25 cellular contexts compared by ENCODE assay signal in the genomic region with DNA sequence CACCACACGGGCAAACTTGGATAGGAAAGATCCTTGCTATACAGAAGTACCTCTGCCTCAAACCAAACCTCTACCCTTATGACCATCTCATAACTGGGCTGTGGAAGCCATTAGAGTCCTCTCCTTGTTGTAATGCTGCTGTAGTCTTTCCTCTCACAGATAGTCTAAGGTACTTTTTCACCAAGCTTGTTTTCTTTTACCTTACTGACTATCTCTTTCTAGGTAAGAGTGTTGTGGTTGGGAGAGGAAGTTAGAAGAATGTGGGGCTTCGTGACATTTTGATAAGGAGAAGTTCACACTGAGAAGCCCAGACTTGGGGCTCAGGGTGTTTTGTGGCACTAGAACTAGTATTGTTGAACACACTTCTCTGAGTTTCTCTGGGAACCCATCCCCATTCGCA. TPM values are rescaled to one million over a fixed set of nuclear protein-coding genes. Genes with fewer than 3 reads are reported as not detected.
DNase-seq lines count a peak whose midpoint lies in the region; TF ChIP-seq lines count a peak whose summit lies in the region.
"Had no signal": no experiment of that assay in that cellular context is flagged by ENCODE, and none has a peak within 500 bp of the region (broad histone marks: within the 10 kb centered on the region; RNA-seq: fewer than 3 reads in every experiment).

No MANE protein-coding gene starts in this region.

- H3K4me3 ChIP-seq in Loucy (ENCODE audit: low read length, poor library complexity, severe bottlenecking) (no peak overlapping the region), WERI-Rb-1 (ENCODE audit: low read depth, low read length) (no peak overlapping the region), colonic mucosa (no peak overlapping the region)
- H3K4me3 ChIP-seq: BLaER1 treated with 17β-estradiol and CSF1 and Interleukin-3, amounts not matched to agents 10 nM and 100 nM; spleen; thoracic aorta had no signal

- no peaks in the 10 kb centered on the region for H3K27me3 ChIP-seq in Loucy (ENCODE audit: insufficient read depth, low read length, poor library complexity, severe bottlenecking)
- H3K27me3 ChIP-seq in WERI-Rb-1 (ENCODE audit: insufficient read depth, low read depth, severe bottlenecking), result no peaks in the 10 kb centered on the region
- H3K27me3 ChIP-seq in colonic mucosa, result no peaks in the 10 kb centered on the region
- H3K27me3 ChIP-seq: BLaER1 treated with 17β-estradiol and CSF1 and Interleukin-3, amounts not matched to agents 10 nM and 100 nM; spleen had no signal

- peak overlapping the region; percentile 61 for H3K27ac ChIP-seq in WERI-Rb-1
- H3K27ac ChIP-seq in colonic mucosa, result no peak overlapping the region
- H3K27ac ChIP-seq: BLaER1 treated with 17β-estradiol and CSF1 and Interleukin-3, amounts not matched to agents 10 nM and 100 nM; parathyroid adenoma; spleen; thoracic aorta had no signal

- no peaks in the 10 kb centered on the region for H4K20me1 ChIP-seq in Loucy (ENCODE audit: insufficient read depth, low read length, poor library complexity, severe bottlenecking)
- H4K20me1 ChIP-seq: BLaER1 treated with 17β-estradiol and CSF1 and Interleukin-3, amounts not matched to agents 10 nM and 100 nM had no signal

- H3K9ac ChIP-seq in Loucy (ENCODE audit: low read depth, low read length, poor library complexity, severe bottlenecking) (no peak overlapping the region), colonic mucosa (ENCODE audit: low read depth in 2 of 2, low read length in 2 of 2) (no peak overlapping the region)
- H3K9ac ChIP-seq: BLaER1 treated with 17β-estradiol and CSF1 and Interleukin-3, amounts not matched to agents 10 nM and 100 nM; parathyroid adenoma had no signal

- H3K9me2 ChIP-seq in Loucy (replicated peaks; ENCODE audit: low read depth, low read length), result no peaks in the 10 kb centered on the region

- H3K9me3 Mint-ChIP-seq in activated CD4-positive, alpha-beta memory T cell treated with anti-CD3 and anti-CD28 coated beads, Interleukin-2, amount 10 ng/mL, durations not matched to agents 7 days and 5 days, result no peaks in the 10 kb centered on the region
- no peaks in the 10 kb centered on the region for H3K9me3 Mint-ChIP-seq in activated CD4-positive, alpha-beta memory T cell treated with anti-CD3 and anti-CD28 coated beads for 36 hours
- H3K9me3 Mint-ChIP-seq in osteocyte (ENCODE audit: unreplicated experiment), result no peaks in the 10 kb centered on the region
- H3K9me3 Mint-ChIP-seq: central memory CD8-positive, alpha-beta T cell; H9; nephron progenitor cell; stimulated activated effector memory CD8-positive, alpha-beta T cell treated with anti-CD3 and anti-CD28 coated beads, Interleukin-12 subunit alpha, Interleukin-12 subunit beta, amount 100 ng/mL, for 72 hours had no signal

- no peak overlapping the region for H3K4me3 Mint-ChIP-seq in activated CD4-positive, alpha-beta memory T cell treated with anti-CD3 and anti-CD28 coated beads, Interleukin-2, amount 10 ng/mL, durations not matched to agents 7 days and 5 days
- H3K4me3 Mint-ChIP-seq in activated CD4-positive, alpha-beta memory T cell treated with anti-CD3 and anti-CD28 coated beads for 36 hours, result no peak overlapping the region
- H3K4me3 Mint-ChIP-seq in osteocyte (ENCODE audit: unreplicated experiment), result no peak overlapping the region
- H3K4me3 Mint-ChIP-seq: central memory CD8-positive, alpha-beta T cell; H9; nephron progenitor cell; stimulated activated effector memory CD8-positive, alpha-beta T cell treated with anti-CD3 and anti-CD28 coated beads, Interleukin-12 subunit alpha, Interleukin-12 subunit beta, amount 100 ng/mL, for 72 hours had no signal

- intact Hi-C loops in activated CD4-positive, alpha-beta memory T cell treated with anti-CD3 and anti-CD28 coated beads for 36 hours (cut with micrococcal nuclease), result no loop called here
- intact Hi-C loops in colonic mucosa (cut with DNase I), result no loop called here

- H3K4me1 ChIP-seq in Loucy (ENCODE audit: insufficient read depth, low read length, poor library complexity, severe bottlenecking) (peaks cover 17% of the 10 kb centered on the region), colonic mucosa (no peaks in the 10 kb centered on the region)
- H3K4me1 ChIP-seq: parathyroid adenoma, spleen had no signal

- no peaks in the 10 kb centered on the region for H3K36me3 Mint-ChIP-seq in activated CD4-positive, alpha-beta memory T cell treated with anti-CD3 and anti-CD28 coated beads, Interleukin-2, amount 10 ng/mL, durations not matched to agents 7 days and 5 days (ENCODE audit: low read depth)
- no peaks in the 10 kb centered on the region for H3K36me3 Mint-ChIP-seq in activated CD4-positive, alpha-beta memory T cell treated with anti-CD3 and anti-CD28 coated beads for 36 hours
- H3K36me3 Mint-ChIP-seq in osteocyte (ENCODE audit: unreplicated experiment), result no peaks in the 10 kb centered on the region
- H3K36me3 Mint-ChIP-seq: stimulated activated effector memory CD8-positive, alpha-beta T cell treated with anti-CD3 and anti-CD28 coated beads, Interleukin-12 subunit alpha, Interleukin-12 subunit beta, amount 100 ng/mL, for 72 hours had no signal

- H3K27ac Mint-ChIP-seq in activated CD4-positive, alpha-beta memory T cell treated with anti-CD3 and anti-CD28 coated beads, Interleukin-2, amount 10 ng/mL, durations not matched to agents 7 days and 5 days, result peak overlapping the region; percentile 33
- H3K27ac Mint-ChIP-seq in activated CD4-positive, alpha-beta memory T cell treated with anti-CD3 and anti-CD28 coated beads for 36 hours, result no peak overlapping the region
- peak overlapping the region; percentile 18 for H3K27ac Mint-ChIP-seq in osteocyte (ENCODE audit: unreplicated experiment)
- H3K27ac Mint-ChIP-seq: H9; nephron progenitor cell; stimulated activated effector memory CD8-positive, alpha-beta T cell treated with anti-CD3 and anti-CD28 coated beads, Interleukin-12 subunit alpha, Interleukin-12 subunit beta, amount 100 ng/mL, for 72 hours had no signal

- no peak for DNase-seq in activated CD4-positive, alpha-beta memory T cell treated with anti-CD3 and anti-CD28 coated beads, Interleukin-2, amount 10 ng/mL, durations not matched to agents 7 days and 5 days
- DNase-seq in activated CD4-positive, alpha-beta memory T cell treated with anti-CD3 and anti-CD28 coated beads for 36 hours, result no peak
- no peak for DNase-seq in WERI-Rb-1
- no peak for DNase-seq in osteocyte (ENCODE audit: extremely low spot score, unreplicated experiment)
- no peak for DNase-seq in colonic mucosa
- no peak for DNase-seq in ACHN
- DNase-seq in NCI-H146 treated with DMSO at 0.1 percent for 48 hours (lab: John Stamatoyannopoulos, UW; ENCODE audit: unreplicated experiment), result no peak
- DNase-seq: activated CD4-positive, CD25-positive, alpha-beta regulatory T cell; H9; NCI-H1048; NCI-H187 treated with DMSO at 0.1 percent for 48 hours; NCI-H526 treated with DMSO at 0.1 percent for 48 hours; nephron progenitor cell; right cardiac atrium; RPMI8226; spleen; stimulated activated CD4-positive, alpha-beta T cell treated with anti-CD3 and anti-CD28 coated beads, Interleukin-2, amount 100 ng/mL, for 48 hours had no signal

- in situ Hi-C loops in ACHN (cut with HindIII; ENCODE audit: low pct_ligation_motif_present, low pct_unique_long_range_greater_than_20kb, low sequenced_read_pairs), result no loop called here

- H3K27me3 Mint-ChIP-seq in activated CD4-positive, alpha-beta memory T cell treated with anti-CD3 and anti-CD28 coated beads, Interleukin-2, amount 10 ng/mL, durations not matched to agents 7 days and 5 days, result peaks cover 14% of the 10 kb centered on the region
- peaks cover 7% of the 10 kb centered on the region for H3K27me3 Mint-ChIP-seq in activated CD4-positive, alpha-beta memory T cell treated with anti-CD3 and anti-CD28 coated beads for 36 hours
- H3K27me3 Mint-ChIP-seq in osteocyte (ENCODE audit: unreplicated experiment), result no peaks in the 10 kb centered on the region

- no peak for TF ChIP-seq CTCF in Loucy (conservative IDR thresholded peaks at IDR 0.05; ENCODE audit: low read length)
- no peak for TF ChIP-seq CTCF in WERI-Rb-1 (IDR thresholded peaks at IDR 0.05; ENCODE audit: low read depth, low read length)
- no peak for TF ChIP-seq CTCF in osteocyte (IDR thresholded peaks at IDR 0.05)
- TF ChIP-seq CTCF in colonic mucosa (IDR thresholded peaks at IDR 0.05), result no peak

- no peak overlapping the region for H3K4me2 ChIP-seq in Loucy (ENCODE audit: low read depth, low read length, poor library complexity, severe bottlenecking)
- H3K4me2 ChIP-seq: BLaER1 treated with 17β-estradiol and CSF1 and Interleukin-3, amounts not matched to agents 10 nM and 100 nM had no signal

- no peaks in the 10 kb centered on the region for H3F3A ChIP-seq in Loucy (ENCODE audit: low read depth)

- CTCF ChIA-PET in activated CD4-positive, alpha-beta memory T cell treated with anti-CD3 and anti-CD28 coated beads, Interleukin-2, amount 10 ng/mL, durations not matched to agents 7 days and 5 days (lab: Charles Lee), result no interaction called here
- CTCF ChIA-PET in activated CD4-positive, alpha-beta memory T cell treated with anti-CD3 and anti-CD28 coated beads for 36 hours (lab: Charles Lee), result no interaction called here

- H3K4me1 Mint-ChIP-seq in activated CD4-positive, alpha-beta memory T cell treated with anti-CD3 and anti-CD28 coated beads, Interleukin-2, amount 10 ng/mL, durations not matched to agents 7 days and 5 days, result peaks cover 36% of the 10 kb centered on the region
- peaks cover 9% of the 10 kb centered on the region for H3K4me1 Mint-ChIP-seq in activated CD4-positive, alpha-beta memory T cell treated with anti-CD3 and anti-CD28 coated beads for 36 hours (ENCODE audit: low read depth)
- H3K4me1 Mint-ChIP-seq in osteocyte (ENCODE audit: unreplicated experiment), result peaks cover 10% of the 10 kb centered on the region
- H3K4me1 Mint-ChIP-seq: central memory CD8-positive, alpha-beta T cell; nephron progenitor cell; stimulated activated effector memory CD8-positive, alpha-beta T cell treated with anti-CD3 and anti-CD28 coated beads, Interleukin-12 subunit alpha, Interleukin-12 subunit beta, amount 100 ng/mL, for 72 hours had no signal

- H3K9me3 ChIP-seq in Loucy (ENCODE audit: insufficient read depth, low read depth, low read length), result no peaks in the 10 kb centered on the region
- H3K9me3 ChIP-seq in WERI-Rb-1 (ENCODE audit: severe bottlenecking), result peaks cover 2% of the 10 kb centered on the region
- H3K9me3 ChIP-seq in colonic mucosa, result no peaks in the 10 kb centered on the region
- H3K9me3 ChIP-seq: spleen, thoracic aorta had no signal

- H2AFZ ChIP-seq in Loucy (ENCODE audit: low read length), result peak overlapping the region; percentile 48; the same call in 1 of the 2 replicates
- H2AFZ ChIP-seq: parathyroid adenoma had no signal

- H3K79me2 ChIP-seq in Loucy (ENCODE audit: insufficient read depth, low read length), result no peaks in the 10 kb centered on the region
- H3K79me2 ChIP-seq: parathyroid adenoma had no signal

- POLR2A ChIA-PET in activated CD4-positive, alpha-beta memory T cell treated with anti-CD3 and anti-CD28 coated beads, Interleukin-2, amount 10 ng/mL, durations not matched to agents 7 days and 5 days (lab: Charles Lee), result interaction anchor here (1.6 kb wide), 1 partner anchor 11 kb away, joined by 4 read pairs; no protein-coding TSS in a partner anchor
- POLR2A ChIA-PET in activated CD4-positive, alpha-beta memory T cell treated with anti-CD3 and anti-CD28 coated beads for 36 hours (lab: Charles Lee), result no interaction called here

- no peaks in the 10 kb centered on the region for H3K36me3 ChIP-seq in Loucy (ENCODE audit: insufficient read depth, low read length)
- H3K36me3 ChIP-seq in WERI-Rb-1, result no peaks in the 10 kb centered on the region
- H3K36me3 ChIP-seq in colonic mucosa, result no peaks in the 10 kb centered on the region
- H3K36me3 ChIP-seq: BLaER1 treated with 17β-estradiol and CSF1 and Interleukin-3, amounts not matched to agents 10 nM and 100 nM; spleen; thoracic aorta had no signal

RNA-seq across cellular contexts. Expression of gene CFAP95, which starts 8.9 kb away (rescaled TPM):
- not detected for total RNA-seq in activated CD4-positive, alpha-beta memory T cell treated with anti-CD3 and anti-CD28 coated beads, Interleukin-2, amount 10 ng/mL, durations not matched to agents 7 days and 5 days
- total RNA-seq in activated CD4-positive, alpha-beta memory T cell treated with anti-CD3 and anti-CD28 coated beads for 36 hours, result not detected
- total RNA-seq in osteocyte (not detected in 2 replicates), colonic mucosa (under 1 TPM in 1 of 2 donors, not detected in 1; 0.58 TPM)
- total RNA-seq: dermis microvascular lymphatic vessel endothelial cell, liver, right cardiac atrium, spleen, thoracic aorta had no signal
